29 cellular contexts compared by ENCODE assay signal in the genomic region with DNA sequence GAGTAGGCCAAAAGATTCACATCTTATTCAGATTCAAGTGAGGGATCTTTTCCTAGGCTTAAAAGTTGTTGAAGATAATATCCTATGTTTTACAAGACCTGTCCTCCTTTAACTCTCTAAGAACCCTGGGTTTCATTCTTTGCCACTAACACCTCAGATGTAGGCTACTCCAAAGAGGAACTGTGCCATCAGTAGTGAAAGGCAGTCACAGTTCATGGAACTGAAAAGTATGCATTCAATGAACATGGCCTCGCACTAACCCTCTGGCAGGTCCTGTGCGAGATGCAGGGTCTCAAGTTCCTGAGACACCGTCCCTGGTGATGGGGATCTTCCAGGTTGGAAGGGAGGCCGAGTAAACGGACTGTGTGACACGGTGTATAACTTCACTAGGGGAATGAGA. TPM values are rescaled to one million over a fixed set of nuclear protein-coding genes. Genes with fewer than 3 reads are reported as not detected.
"Had no signal": no experiment of that assay in that cellular context is flagged by ENCODE, and none has a peak within 500 bp of the region (broad histone marks: within the 10 kb centered on the region; RNA-seq: fewer than 3 reads in every experiment).

No MANE protein-coding gene starts in this region.

- ATAC-seq: activated CD4-positive, CD25-positive, alpha-beta regulatory T cell treated with anti-CD3 and anti-CD28 coated beads, Interleukin-2, amount 50 U/mL, for 24 hours; heart left ventricle; left cardiac atrium; mucosa of descending colon; right lobe of liver; stimulated activated effector memory CD8-positive, alpha-beta T cell treated with anti-CD3 and anti-CD28 coated beads, Interleukin-12 subunit alpha, Interleukin-12 subunit beta, amount 100 ng/mL, for 72 hours had no signal

- H3K4me3 ChIP-seq: heart left ventricle, mucosa of descending colon, right lobe of liver, skin epidermis, transverse colon, vagina had no signal

- H3K9me3 ChIP-seq: mucosa of descending colon, right lobe of liver, transverse colon, vagina had no signal

- FAIRE-seq: endometrium had no signal

- H3K4me1 Mint-ChIP-seq: naive B cell had no signal

- H3K9me3 Mint-ChIP-seq: dendritic cell treated with granulocyte-macrophage colony-stimulating factor and Interleukin-4, amounts not matched to agents 40 ng/mL and 50 ng/mL, for 4 days; stimulated activated effector memory CD8-positive, alpha-beta T cell treated with anti-CD3 and anti-CD28 coated beads, Interleukin-12 subunit alpha, Interleukin-12 subunit beta, amount 100 ng/mL, for 72 hours had no signal

- H3K4me3 Mint-ChIP-seq: activated CD4-positive, alpha-beta memory T cell treated with anti-CD3 and anti-CD28 coated beads, Interleukin-2, amount 10 ng/mL, durations not matched to agents 7 days and 5 days; activated CD4-positive, alpha-beta T cell treated with anti-CD3 and anti-CD28 coated beads, Interleukin-2, amount 10 ng/mL, durations not matched to agents 24 days and 14 days; activated naive CD4-positive, alpha-beta T cell treated with anti-CD3 and anti-CD28 coated beads, Interleukin-2, amount 10 ng/mL, durations not matched to agents 7 days and 5 days; dendritic cell treated with granulocyte-macrophage colony-stimulating factor and Interleukin-4, amounts not matched to agents 40 ng/mL and 50 ng/mL, for 4 days; naive B cell; stimulated activated effector memory CD8-positive, alpha-beta T cell treated with anti-CD3 and anti-CD28 coated beads, Interleukin-12 subunit alpha, Interleukin-12 subunit beta, amount 100 ng/mL, for 72 hours had no signal

- H3K36me3 ChIP-seq: heart left ventricle, right lobe of liver, transverse colon, vagina had no signal

- H3K27ac ChIP-seq: heart left ventricle, parathyroid adenoma, right lobe of liver, skin epidermis, transverse colon, vagina, VCaP had no signal

- DNase-seq: activated CD4-positive, alpha-beta memory T cell treated with anti-CD3 and anti-CD28 coated beads, Interleukin-2, amount 10 ng/mL, durations not matched to agents 7 days and 5 days; activated CD4-positive, alpha-beta T cell treated with anti-CD3 and anti-CD28 coated beads, Interleukin-2, amount 10 ng/mL, durations not matched to agents 24 days and 14 days; activated effector memory CD4-positive, alpha-beta T cell treated with anti-CD3 and anti-CD28 coated beads, Interleukin-2, amount 50 U/mL, for 16 hours; activated naive CD4-positive, alpha-beta T cell treated with anti-CD3 and anti-CD28 coated beads, Interleukin-2, amount 10 ng/mL, durations not matched to agents 7 days and 5 days; caudate nucleus; effector CD4-positive, alpha-beta T cell; heart left ventricle; islet precursor cell; left cardiac atrium; mesenchymal stem cell; mucosa of descending colon; naive B cell; nucleus accumbens; right lobe of liver; stimulated activated CD4-positive, alpha-beta T cell treated with anti-CD3 and anti-CD28 coated beads, Interleukin-2, amount 100 ng/mL, for 24 hours; transverse colon had no signal

- H3K27me3 Mint-ChIP-seq: activated CD4-positive, alpha-beta T cell treated with anti-CD3 and anti-CD28 coated beads, Interleukin-2, amount 10 ng/mL, durations not matched to agents 24 days and 14 days; activated naive CD4-positive, alpha-beta T cell treated with anti-CD3 and anti-CD28 coated beads, Interleukin-2, amount 10 ng/mL, durations not matched to agents 7 days and 5 days had no signal

- H3K27me3 ChIP-seq: right lobe of liver, vagina had no signal

- H3K36me3 Mint-ChIP-seq: naive B cell; stimulated activated effector memory CD8-positive, alpha-beta T cell treated with anti-CD3 and anti-CD28 coated beads, Interleukin-12 subunit alpha, Interleukin-12 subunit beta, amount 100 ng/mL, for 72 hours had no signal

- H3K4me1 ChIP-seq: heart left ventricle, right lobe of liver, transverse colon, vagina had no signal

- H3K27ac Mint-ChIP-seq: activated CD4-positive, alpha-beta memory T cell treated with anti-CD3 and anti-CD28 coated beads, Interleukin-2, amount 10 ng/mL, durations not matched to agents 7 days and 5 days; activated CD4-positive, alpha-beta T cell treated with anti-CD3 and anti-CD28 coated beads, Interleukin-2, amount 10 ng/mL, durations not matched to agents 24 days and 14 days; activated naive CD4-positive, alpha-beta T cell treated with anti-CD3 and anti-CD28 coated beads, Interleukin-2, amount 10 ng/mL, durations not matched to agents 7 days and 5 days; dendritic cell treated with granulocyte-macrophage colony-stimulating factor and Interleukin-4, amounts not matched to agents 40 ng/mL and 50 ng/mL, for 4 days; stimulated activated effector memory CD8-positive, alpha-beta T cell treated with anti-CD3 and anti-CD28 coated beads, Interleukin-12 subunit alpha, Interleukin-12 subunit beta, amount 100 ng/mL, for 72 hours had no signal

RNA-seq across cellular contexts. Expression of a gene that starts 4.3 kb away (rescaled TPM):
- total RNA-seq: activated CD4-positive, alpha-beta T cell treated with anti-CD3 and anti-CD28 coated beads, Interleukin-2, amount 10 ng/mL, durations not matched to agents 24 days and 14 days; epithelial cell of proximal tubule; fibroblast of villous mesenchyme; heart left ventricle; left cardiac atrium; lower leg skin; mucosa of descending colon; right lobe of liver; temporal lobe; transverse colon; vagina had no signal
- polyA plus RNA-seq: heart left ventricle had no signal

RNA-seq across cellular contexts. Expression of a gene that starts 29.2 kb away (rescaled TPM):
- total RNA-seq: epithelial cell of proximal tubule, fibroblast of villous mesenchyme, left cardiac atrium, lower leg skin, right lobe of liver, temporal lobe, transverse colon, vagina had no signal

RNA-seq across cellular contexts. Expression of a gene that starts 52.9 kb away (rescaled TPM):
- total RNA-seq: activated CD4-positive, alpha-beta memory T cell treated with anti-CD3 and anti-CD28 coated beads, Interleukin-2, amount 10 ng/mL, durations not matched to agents 7 days and 5 days; activated CD4-positive, alpha-beta T cell treated with anti-CD3 and anti-CD28 coated beads, Interleukin-2, amount 10 ng/mL, durations not matched to agents 24 days and 14 days; epithelial cell of proximal tubule; fibroblast of villous mesenchyme; heart left ventricle; left cardiac atrium; lower leg skin; mucosa of descending colon; right lobe of liver; temporal lobe; transverse colon; vagina had no signal
- polyA plus RNA-seq: heart left ventricle, neural cell had no signal
